ENCODE assay signal across 1 cellular context in genomic region chr4:82852751-82853053, GRCh38.
A peak's percentile ranks its signal among the peaks of the same experiment; 100 is the strongest.
TF ChIP-seq lines count a peak whose summit lies in the region.

No MANE protein-coding gene starts in this region.

TF ChIP-seq in K562, 482 proteins besides CTCF, POLR2A, EP300 and RAD21:
- TF ChIP-seq SUPT5H (IDR thresholded peaks at IDR 0.05) (peak; percentile 20; the same call in 1 of the 2 replicates), ZNF707 (CRISPR knock-in tag; conservative IDR thresholded peaks at IDR 0.05) (no peak)
